8 cellular contexts compared by ENCODE assay signal in genomic region chr18:5237723-5238370, GRCh38. TPM values are rescaled to one million over a fixed set of nuclear protein-coding genes. Genes with fewer than 3 reads are reported as not detected.
DNase-seq lines count a peak whose midpoint lies in the region; ATAC-seq and TF ChIP-seq lines count a peak whose summit lies in the region.

No MANE protein-coding gene starts in this region.

- H3K4me1 ChIP-seq in HEK293 (ENCODE audit: control insufficient read depth, insufficient read depth, low read length) (peaks cover 8% of the 10 kb centered on the region; the same call in 1 of the 2 replicates), adrenal gland (replicated peaks in 1 of 2) (peaks cover 12 to 24% of the 10 kb centered on the region in 2 donors), upper lobe of left lung (peaks cover 20 to 35% (median 24%) of the 10 kb centered on the region in 4 donors)

- H3K27me3 ChIP-seq in adrenal gland (no peaks in the 10 kb centered on the region), upper lobe of left lung (no peaks in the 10 kb centered on the region)

- 0 to 1% (median 0%) methylated on average over 17 to 71 of the region's 71 CpGs for WGBS in adrenal gland, 4 donors
- WGBS in upper lobe of left lung, 2 donors, result 0% methylated on average over 20 to 62 of the region's 71 CpGs

- TF ChIP-seq CTCF in GM10266 (IDR thresholded peaks at IDR 0.05; ENCODE audit: control insufficient read depth, insufficient read depth, low read depth, missing control alignments) (peak; percentile 29), HEK293 (tag by site-specific recombination; IDR thresholded peaks at IDR 0.05) (peak; percentile 81; the same call in 1 of the 2 replicates), adrenal gland (IDR thresholded peaks at IDR 0.05) (peak in 5 of 6 experiments; percentile 1 to 52 (median 39)), upper lobe of left lung (IDR thresholded peaks at IDR 0.05) (peak in 4 of 6 experiments; percentile 21 to 73 (median 50))

- H3K4me3 ChIP-seq in HEK293 (ENCODE audit: low read depth, low read length) (peak overlapping the region; percentile 60), adrenal gland (peak overlapping the region; percentile 30 to 95 (median 82)), upper lobe of left lung (peak overlapping the region; percentile 58 to 82 (median 70))

- DNase-seq in GM10266 (ENCODE audit: extremely low spot score) (peak; percentile 81), MV-4-11 (lab: John Stamatoyannopoulos, UW) (peak; percentile 86), SW480 (ENCODE audit: low spot score) (peak; percentile 74), adrenal gland (peak; percentile 86 to 92 (median 87)), left cardiac atrium (peak; percentile 90), posterior vena cava (ENCODE audit: low spot score) (peak; percentile 96), upper lobe of left lung (peak; percentile 85 to 98)

- TF ChIP-seq POLR2A in adrenal gland (IDR thresholded peaks at IDR 0.05), result peak; percentile 35 to 79
- peak; percentile 44 to 89 (median 59) for TF ChIP-seq POLR2A in upper lobe of left lung (IDR thresholded peaks at IDR 0.05)

- ATAC-seq in left cardiac atrium (peak; percentile 98 to 99), upper lobe of left lung (ENCODE audit: low FRiP score in 2 of 2) (peak; percentile 97 to 99)

- POLR2A ChIA-PET in HEK293 (lab: Yijun Ruan, JAX), result interaction anchor here (0.7 to 2.1 kb wide), 2 partner anchors 58 to 301 kb away, joined by 3 to 39 read pairs; partner anchors contain the start of gene ZBTB14

- peak in 1 of 4 donors; percentile 2 for TF ChIP-seq EP300 in upper lobe of left lung (IDR thresholded peaks at IDR 0.05)

- intact Hi-C loops in adrenal gland (cut with DNase I), result loop anchor here in 1 of 2 donors (5.0 kb wide), 1 partner anchor 59 kb away; the partner anchor contains the start of gene ZBTB14
- intact Hi-C loops in left cardiac atrium (cut with DNase I), result loop anchor here in 1 of 2 donors (2.0 kb wide), 1 partner anchor 57 kb away; the partner anchor contains the start of gene ZBTB14
- intact Hi-C loops in posterior vena cava (cut with DNase I), result loop anchor here (5.0 to 10.0 kb wide), 2 partner anchors 54 to 57 kb away; partner anchors contain the start of gene ZBTB14 (in 1 of the 2)

- H3K27ac ChIP-seq in HEK293 (ENCODE audit: extremely low read depth, low read depth, low read length) (peak overlapping the region; percentile 98), adrenal gland (peak overlapping the region; percentile 87 to 100 (median 98)), upper lobe of left lung (peak overlapping the region; percentile 96 to 99 (median 98))

- CTCF ChIA-PET in HEK293 (lab: Yijun Ruan, JAX), result interaction anchor here (0.7 to 1.5 kb wide), 5 partner anchors 11 to 374 kb away, joined by 3 to 4 read pairs (median 4); no protein-coding TSS in a partner anchor

- H3K36me3 ChIP-seq in HEK293 (ENCODE audit: control insufficient read depth in 2 of 2, insufficient read depth in 1 of 2, low read length in 2 of 2), result no peaks in the 10 kb centered on the region
- H3K36me3 ChIP-seq in adrenal gland (replicated peaks in 1 of 2), result no peaks in the 10 kb centered on the region
- peaks cover 0 to 26% (median 5%) of the 10 kb centered on the region in 4 donors for H3K36me3 ChIP-seq in upper lobe of left lung

- H3K9me3 ChIP-seq in HEK293 (ENCODE audit: control insufficient read depth, insufficient read depth, low read depth, low read length), result no peaks in the 10 kb centered on the region
- H3K9me3 ChIP-seq in adrenal gland (replicated peaks in 1 of 3), result no peaks in the 10 kb centered on the region
- H3K9me3 ChIP-seq in upper lobe of left lung, result no peaks in the 10 kb centered on the region

TF ChIP-seq in HEK293, 187 proteins besides CTCF, POLR2A, EP300 and RAD21 (continues in another document):
- TF ChIP-seq MZF1 (tag by site-specific recombination; IDR thresholded peaks at IDR 0.05; ENCODE audit: borderline replicate concordance) (no peak), ZNF692 (tag by site-specific recombination; IDR thresholded peaks at IDR 0.05) (peak; percentile 81), ZNF626 (tag by site-specific recombination; IDR thresholded peaks at IDR 0.05) (0 out of 2 replicates have a peak, but pooled peaks have one; percentile 13), ZNF221 (tag by site-specific recombination; IDR thresholded peaks at IDR 0.05; ENCODE audit: borderline replicate concordance) (no peak), ZBTB17 (tag by site-specific recombination; IDR thresholded peaks at IDR 0.05) (peak; percentile 32; the same call in 1 of the 2 replicates), ZNF548 (tag by site-specific recombination; IDR thresholded peaks at IDR 0.05) (no peak), ELK4 (IDR thresholded peaks at IDR 0.05; ENCODE audit: borderline replicate concordance, low read depth, low read length) (no peak), ZBTB26 (tag by site-specific recombination; optimal IDR thresholded peaks at IDR 0.05) (peak; percentile 83), ZFHX2 (tag by site-specific recombination; conservative IDR thresholded peaks at IDR 0.05) (peak; percentile 94), ZNF510 (tag by site-specific recombination; IDR thresholded peaks at IDR 0.05; ENCODE audit: insufficient replicate concordance) (no peak), TSHZ1 (tag by site-specific recombination; IDR thresholded peaks at IDR 0.05; ENCODE audit: borderline replicate concordance) (no peak), ZNF366 (tag by site-specific recombination; conservative IDR thresholded peaks at IDR 0.05) (peak; percentile 42; the same call in 1 of the 2 replicates), HOXA7 (CRISPR knock-in tag; IDR thresholded peaks at IDR 0.05; ENCODE audit: borderline replicate concordance) (peak; percentile 72; the same call in 1 of the 2 replicates), ZNF169 (tag by site-specific recombination; IDR thresholded peaks at IDR 0.05) (no peak)

RNA-seq across cellular contexts. Expression of gene AKAIN1, which starts 40.8 kb away (rescaled TPM):
- total RNA-seq in adrenal gland (1 to 10 TPM in 3 of 8 donors, under 1 TPM in 1, not detected in 4; 0.84 to 5.9 (median 3.8) TPM), left cardiac atrium (not detected), posterior vena cava (not detected), upper lobe of left lung (not detected)
- 1 to 10 TPM in 2 of 3 donors, under 1 TPM in 1; 0.61 to 9.7 (median 5.4) TPM for polyA plus RNA-seq in adrenal gland

RNA-seq across cellular contexts. Expression of gene ZBTB14, which starts 57.7 kb away (rescaled TPM):
- total RNA-seq in adrenal gland, result 10 to 100 TPM in 5 of 8 donors, 1 to 10 TPM in 3; 5.9 to 16.4 (median 10.6) TPM
- polyA plus RNA-seq in adrenal gland, result 10 to 100 TPM in 1 of 3 donors, 1 to 10 TPM in 2; 6.0 to 14.7 (median 6.9) TPM
- 1 to 10 TPM; 6.9 to 8.0 TPM for total RNA-seq in left cardiac atrium
- 1 to 10 TPM; 9.7 to 9.9 TPM for total RNA-seq in posterior vena cava
- 10 to 100 TPM in 3 of 6 donors, 1 to 10 TPM in 3; 6.3 to 16.5 (median 10.5) TPM for total RNA-seq in upper lobe of left lung

Comparison
In these comparisons a context has a peak if more than half of its experiments do, and no peak if none do; other contexts are left out.
1. Peak in every context shown above with its lines: DNase-seq, ATAC-seq, H3K4me3 ChIP-seq and H3K27ac ChIP-seq.
2. CTCF ChIP-seq: peak in every context shown above with its lines; median percentile 81 in HEK293; 50 in upper lobe of left lung; 39 in adrenal gland; 29 in GM10266.